21 cellular contexts compared by ENCODE assay signal in the genomic region with DNA sequence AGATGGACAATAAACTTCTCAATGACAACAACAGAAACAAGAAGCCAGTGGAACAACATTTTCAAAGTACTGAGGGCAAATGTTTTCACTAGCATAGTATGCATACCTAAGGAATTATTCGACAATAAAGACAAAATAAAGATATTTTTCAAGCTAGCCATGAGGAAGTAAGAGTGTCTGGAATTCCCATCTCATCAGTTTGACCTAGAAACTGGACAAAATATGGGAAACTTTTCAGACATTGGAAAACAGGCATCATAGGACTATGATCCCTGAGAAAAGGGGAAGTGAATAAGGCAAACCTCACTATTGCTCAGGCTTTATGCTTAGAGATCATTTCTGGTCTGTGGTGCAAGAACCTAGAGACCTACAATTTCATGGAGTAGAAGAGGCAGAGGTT.
DNase-seq lines count a peak whose midpoint lies in the region; ATAC-seq and TF ChIP-seq lines count a peak whose summit lies in the region.
"Had no signal": no experiment of that assay in that cellular context is flagged by ENCODE, and none has a peak within 500 bp of the region (broad histone marks: within the 10 kb centered on the region; RNA-seq: fewer than 3 reads in every experiment).

No MANE protein-coding gene starts in this region.

- H2AFZ ChIP-seq in Karpas-422 (ENCODE audit: low read length): no peak overlapping the region

- peaks cover 6% of the 10 kb centered on the region for H3K9me3 Mint-ChIP-seq in natural killer cell treated with Interleukin-12 subunit alpha and Interleukin-12 subunit beta and Interleukin-15 and Interleukin-18, amount 100 ng/mL, for 72 hours

- H3K4me2 ChIP-seq in Karpas-422 (ENCODE audit: low read depth, low read length, poor library complexity, severe bottlenecking): no peak overlapping the region

- no peaks in the 10 kb centered on the region for H4K20me1 ChIP-seq in Karpas-422 (ENCODE audit: insufficient read depth, low read depth, low read length)

- H3K27ac ChIP-seq in transverse colon (no peak overlapping the region), Karpas-422 (ENCODE audit: low read length) (no peak overlapping the region)
- H3K27ac ChIP-seq: esophagus muscularis mucosa, psoas muscle, suprapubic skin had no signal

- DNase-seq in SIG-M5 treated with dmso at 0.1 percent for 504 hours (lab: John Stamatoyannopoulos, UW; ENCODE audit: unreplicated experiment): peak; percentile 20
- DNase-seq in SIG-M5 (lab: John Stamatoyannopoulos, UW): no peak
- DNase-seq in adipocyte (ENCODE audit: low read depth): peak; percentile 69
- peak; percentile 76 for DNase-seq in fibroblast of villous mesenchyme (ENCODE audit: low read depth)
- DNase-seq in natural killer cell treated with Interleukin-12 subunit alpha and Interleukin-12 subunit beta and Interleukin-15 and Interleukin-18, amount 100 ng/mL, for 72 hours (ENCODE audit: low spot score): no peak
- no peak for DNase-seq in NCI-H1694 treated with DMSO at 0.1 percent for 48 hours (lab: John Stamatoyannopoulos, UW)
- no peak for DNase-seq in transverse colon
- DNase-seq in Karpas-422: no peak
- DNase-seq: 8988T; activated CD8-positive, alpha-beta T cell treated with anti-CD3 and anti-CD28 coated beads, Interleukin-2, amount 10 ng/mL, durations not matched to agents 7 days and 5 days; activated T-cell treated with anti-CD3 and anti-CD28 coated beads, Interleukin-2, amount 50 U/mL, for 48 hours; DND-41; NCI-H2171; NCI-H526 treated with DMSO at 0.1 percent for 48 hours; psoas muscle; stimulated activated CD4-positive, alpha-beta T cell treated with anti-CD3 and anti-CD28 coated beads, Interleukin-12 subunit alpha, Interleukin-12 subunit beta, amount 100 ng/mL, for 4 hours; T-helper 9 cell had no signal

- 69 to 80% methylated on average over 1 of the region's 1 CpG for WGBS in transverse colon (ENCODE audit: low coverage in 1 of 2), 2 donors

- H3K9me3 ChIP-seq in adipocyte (ENCODE audit: control insufficient read depth, low read length) (peaks cover 10% of the 10 kb centered on the region), transverse colon (peaks cover 0 to 5% of the 10 kb centered on the region in 2 donors), Karpas-422 (ENCODE audit: low read length) (peaks cover 3% of the 10 kb centered on the region; the same call in 1 of the 2 replicates)
- H3K9me3 ChIP-seq: suprapubic skin had no signal

- H3K9ac ChIP-seq in adipocyte (ENCODE audit: low read length) (no peak overlapping the region), Karpas-422 (ENCODE audit: low read length) (no peak overlapping the region)

- peaks cover 14% of the 10 kb centered on the region for H3K36me3 Mint-ChIP-seq in natural killer cell treated with Interleukin-12 subunit alpha and Interleukin-12 subunit beta and Interleukin-15 and Interleukin-18, amount 100 ng/mL, for 72 hours
- H3K36me3 Mint-ChIP-seq: activated naive CD4-positive, alpha-beta T cell treated with anti-CD3 and anti-CD28 coated beads, Interleukin-2, amount 50 U/mL, for 24 hours had no signal

- no peak overlapping the region for H3K27ac Mint-ChIP-seq in natural killer cell treated with Interleukin-12 subunit alpha and Interleukin-12 subunit beta and Interleukin-15 and Interleukin-18, amount 100 ng/mL, for 72 hours
- H3K27ac Mint-ChIP-seq: activated CD8-positive, alpha-beta T cell treated with anti-CD3 and anti-CD28 coated beads, Interleukin-2, amount 10 ng/mL, durations not matched to agents 7 days and 5 days; activated naive CD4-positive, alpha-beta T cell treated with anti-CD3 and anti-CD28 coated beads, Interleukin-2, amount 50 U/mL, for 24 hours; memory B cell had no signal

- no peaks in the 10 kb centered on the region for H3K36me3 ChIP-seq in adipocyte (ENCODE audit: control insufficient read depth, insufficient read depth, low read length, severe bottlenecking)
- H3K36me3 ChIP-seq in transverse colon: no peaks in the 10 kb centered on the region
- H3K36me3 ChIP-seq in Karpas-422 (ENCODE audit: insufficient read depth, low read length): no peaks in the 10 kb centered on the region
- H3K36me3 ChIP-seq: esophagus muscularis mucosa, suprapubic skin had no signal

- no peaks in the 10 kb centered on the region for H3K79me2 ChIP-seq in Karpas-422 (ENCODE audit: low read length)

- no peak overlapping the region for H3K4me3 Mint-ChIP-seq in natural killer cell treated with Interleukin-12 subunit alpha and Interleukin-12 subunit beta and Interleukin-15 and Interleukin-18, amount 100 ng/mL, for 72 hours
- H3K4me3 Mint-ChIP-seq: activated CD8-positive, alpha-beta T cell treated with anti-CD3 and anti-CD28 coated beads, Interleukin-2, amount 10 ng/mL, durations not matched to agents 7 days and 5 days; activated naive CD4-positive, alpha-beta T cell treated with anti-CD3 and anti-CD28 coated beads, Interleukin-2, amount 50 U/mL, for 24 hours; memory B cell had no signal

- peaks cover 14% of the 10 kb centered on the region for H3K4me1 ChIP-seq in adipocyte (ENCODE audit: control insufficient read depth, insufficient read depth, low read length)
- H3K4me1 ChIP-seq in transverse colon: no peaks in the 10 kb centered on the region
- no peaks in the 10 kb centered on the region for H3K4me1 ChIP-seq in Karpas-422 (ENCODE audit: low read length)
- H3K4me1 ChIP-seq: esophagus muscularis mucosa, psoas muscle, suprapubic skin had no signal

- TF ChIP-seq EP300 in transverse colon (IDR thresholded peaks at IDR 0.05; ENCODE audit: low read depth): no peak

- H3K4me3 ChIP-seq in adipocyte (ENCODE audit: low read length) (no peak overlapping the region), fibroblast of villous mesenchyme (ENCODE audit: low read depth, low read length) (no peak overlapping the region), transverse colon (no peak overlapping the region), Karpas-422 (ENCODE audit: low read length) (no peak overlapping the region)
- H3K4me3 ChIP-seq: esophagus muscularis mucosa, psoas muscle, suprapubic skin had no signal

- H3K27me3 ChIP-seq in adipocyte (replicated peaks; ENCODE audit: control insufficient read depth, insufficient read depth, low read length) (no peaks in the 10 kb centered on the region), transverse colon (no peaks in the 10 kb centered on the region), Karpas-422 (ENCODE audit: low read length) (no peaks in the 10 kb centered on the region; the same call in 1 of the 2 replicates)
- H3K27me3 ChIP-seq: esophagus muscularis mucosa, suprapubic skin had no signal

- no peak for TF ChIP-seq POLR2A in transverse colon (IDR thresholded peaks at IDR 0.05)

- intact Hi-C loops in transverse colon (cut with DNase I; ENCODE audit: low total_unique reads): no loop called here

- peaks cover 21 to 31% of the 10 kb centered on the region in 2 donors for H3K27me3 Mint-ChIP-seq in natural killer cell treated with Interleukin-12 subunit alpha and Interleukin-12 subunit beta and Interleukin-15 and Interleukin-18, amount 100 ng/mL, for 72 hours

- TF ChIP-seq CTCF in fibroblast of villous mesenchyme (IDR thresholded peaks at IDR 0.05; ENCODE audit: insufficient read depth, low read depth, low read length) (no peak), transverse colon (IDR thresholded peaks at IDR 0.05) (no peak)

- in situ Hi-C loops in transverse colon (cut with MboI; ENCODE audit: low pct_ligation_motif_present in 1 of 4, low pct_unique_long_range_greater_than_20kb in 1 of 4, low sequenced_read_pairs in 3 of 4): no loop called here

- H3K4me1 Mint-ChIP-seq in natural killer cell treated with Interleukin-12 subunit alpha and Interleukin-12 subunit beta and Interleukin-15 and Interleukin-18, amount 100 ng/mL, for 72 hours (ENCODE audit: low read depth in 2 of 2): no peaks in the 10 kb centered on the region
- H3K4me1 Mint-ChIP-seq: activated naive CD4-positive, alpha-beta T cell treated with anti-CD3 and anti-CD28 coated beads, Interleukin-2, amount 50 U/mL, for 24 hours; memory B cell had no signal

- ATAC-seq in natural killer cell treated with Interleukin-12 subunit alpha and Interleukin-12 subunit beta and Interleukin-15 and Interleukin-18, amount 100 ng/mL, for 72 hours: no peak
- ATAC-seq: activated CD8-positive, alpha-beta T cell treated with anti-CD3 and anti-CD28 coated beads, Interleukin-2, amount 10 ng/mL, durations not matched to agents 7 days and 5 days; psoas muscle had no signal

- no peaks in the 10 kb centered on the region for H3K9me2 ChIP-seq in Karpas-422 (replicated peaks; ENCODE audit: insufficient read depth, low read length)

Comparison
In these comparisons a context has a peak if more than half of its experiments do, and no peak if none do; other contexts are left out.
1. DNase-seq: peak in SIG-M5 treated with dmso at 0.1 percent for 504 hours (single experiment), adipocyte (single experiment) and fibroblast of villous mesenchyme (single experiment); none in SIG-M5 (single experiment), natural killer cell treated with Interleukin-12 subunit alpha and Interleukin-12 subunit beta and Interleukin-15 and Interleukin-18, amount 100 ng/mL, for 72 hours (single experiment), NCI-H1694 treated with DMSO at 0.1 percent for 48 hours (single experiment), transverse colon (single experiment) and Karpas-422 (single experiment).